In the genomic region with DNA sequence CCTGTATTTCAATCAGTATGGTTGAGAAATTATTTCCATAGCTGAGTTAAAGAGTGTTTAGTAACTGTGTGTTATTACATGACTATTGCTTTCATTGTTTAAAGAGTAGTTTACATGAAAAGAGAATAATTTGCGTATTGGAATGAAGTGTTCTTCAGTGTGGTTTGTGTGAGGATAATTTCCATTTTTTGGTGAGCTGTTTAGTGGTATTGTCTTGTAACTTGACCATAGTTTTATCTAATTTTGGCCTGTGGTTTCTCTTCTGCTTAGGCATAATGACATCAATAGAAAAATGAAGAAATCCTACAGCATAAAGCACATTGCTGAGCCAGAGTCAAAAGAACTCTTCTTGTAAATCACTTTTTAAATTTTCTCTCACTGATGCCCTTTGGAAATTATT, we compare ENCODE assay signal across 1 cellular context.
TF ChIP-seq lines count a peak whose summit lies in the region.

No MANE protein-coding gene starts in this region.

TF ChIP-seq in WTC11, 78 proteins besides CTCF, POLR2A, EP300 and RAD21 (continued from another document):
- TF ChIP-seq, protein P1, sequence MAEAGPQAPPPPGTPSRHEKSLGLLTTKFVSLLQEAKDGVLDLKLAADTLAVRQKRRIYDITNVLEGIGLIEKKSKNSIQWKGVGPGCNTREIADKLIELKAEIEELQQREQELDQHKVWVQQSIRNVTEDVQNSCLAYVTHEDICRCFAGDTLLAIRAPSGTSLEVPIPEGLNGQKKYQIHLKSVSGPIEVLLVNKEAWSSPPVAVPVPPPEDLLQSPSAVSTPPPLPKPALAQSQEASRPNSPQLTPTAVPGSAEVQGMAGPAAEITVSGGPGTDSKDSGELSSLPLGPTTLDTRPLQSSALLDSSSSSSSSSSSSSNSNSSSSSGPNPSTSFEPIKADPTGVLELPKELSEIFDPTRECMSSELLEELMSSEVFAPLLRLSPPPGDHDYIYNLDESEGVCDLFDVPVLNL (CRISPR knock-in tag; IDR thresholded peaks at IDR 0.05; ENCODE audit: borderline replicate concordance, low read depth) = no peak
- no peak for TF ChIP-seq SP1 (CRISPR knock-in tag; conservative IDR thresholded peaks at IDR 0.05)
- TF ChIP-seq, protein P2, sequence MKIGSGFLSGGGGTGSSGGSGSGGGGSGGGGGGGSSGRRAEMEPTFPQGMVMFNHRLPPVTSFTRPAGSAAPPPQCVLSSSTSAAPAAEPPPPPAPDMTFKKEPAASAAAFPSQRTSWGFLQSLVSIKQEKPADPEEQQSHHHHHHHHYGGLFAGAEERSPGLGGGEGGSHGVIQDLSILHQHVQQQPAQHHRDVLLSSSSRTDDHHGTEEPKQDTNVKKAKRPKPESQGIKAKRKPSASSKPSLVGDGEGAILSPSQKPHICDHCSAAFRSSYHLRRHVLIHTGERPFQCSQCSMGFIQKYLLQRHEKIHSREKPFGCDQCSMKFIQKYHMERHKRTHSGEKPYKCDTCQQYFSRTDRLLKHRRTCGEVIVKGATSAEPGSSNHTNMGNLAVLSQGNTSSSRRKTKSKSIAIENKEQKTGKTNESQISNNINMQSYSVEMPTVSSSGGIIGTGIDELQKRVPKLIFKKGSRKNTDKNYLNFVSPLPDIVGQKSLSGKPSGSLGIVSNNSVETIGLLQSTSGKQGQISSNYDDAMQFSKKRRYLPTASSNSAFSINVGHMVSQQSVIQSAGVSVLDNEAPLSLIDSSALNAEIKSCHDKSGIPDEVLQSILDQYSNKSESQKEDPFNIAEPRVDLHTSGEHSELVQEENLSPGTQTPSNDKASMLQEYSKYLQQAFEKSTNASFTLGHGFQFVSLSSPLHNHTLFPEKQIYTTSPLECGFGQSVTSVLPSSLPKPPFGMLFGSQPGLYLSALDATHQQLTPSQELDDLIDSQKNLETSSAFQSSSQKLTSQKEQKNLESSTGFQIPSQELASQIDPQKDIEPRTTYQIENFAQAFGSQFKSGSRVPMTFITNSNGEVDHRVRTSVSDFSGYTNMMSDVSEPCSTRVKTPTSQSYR (CRISPR knock-in tag; IDR thresholded peaks at IDR 0.05) = no peak
- TF ChIP-seq, protein P3, sequence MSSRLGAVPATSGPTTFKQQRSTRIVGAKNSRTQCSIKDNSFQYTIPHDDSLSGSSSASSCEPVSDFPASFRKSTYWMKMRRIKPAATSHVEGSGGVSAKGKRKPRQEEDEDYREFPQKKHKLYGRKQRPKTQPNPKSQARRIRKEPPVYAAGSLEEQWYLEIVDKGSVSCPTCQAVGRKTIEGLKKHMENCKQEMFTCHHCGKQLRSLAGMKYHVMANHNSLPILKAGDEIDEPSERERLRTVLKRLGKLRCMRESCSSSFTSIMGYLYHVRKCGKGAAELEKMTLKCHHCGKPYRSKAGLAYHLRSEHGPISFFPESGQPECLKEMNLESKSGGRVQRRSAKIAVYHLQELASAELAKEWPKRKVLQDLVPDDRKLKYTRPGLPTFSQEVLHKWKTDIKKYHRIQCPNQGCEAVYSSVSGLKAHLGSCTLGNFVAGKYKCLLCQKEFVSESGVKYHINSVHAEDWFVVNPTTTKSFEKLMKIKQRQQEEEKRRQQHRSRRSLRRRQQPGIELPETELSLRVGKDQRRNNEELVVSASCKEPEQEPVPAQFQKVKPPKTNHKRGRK (CRISPR knock-in tag; IDR thresholded peaks at IDR 0.05; ENCODE audit: borderline replicate concordance) = no peak
- TF ChIP-seq, protein P4, sequence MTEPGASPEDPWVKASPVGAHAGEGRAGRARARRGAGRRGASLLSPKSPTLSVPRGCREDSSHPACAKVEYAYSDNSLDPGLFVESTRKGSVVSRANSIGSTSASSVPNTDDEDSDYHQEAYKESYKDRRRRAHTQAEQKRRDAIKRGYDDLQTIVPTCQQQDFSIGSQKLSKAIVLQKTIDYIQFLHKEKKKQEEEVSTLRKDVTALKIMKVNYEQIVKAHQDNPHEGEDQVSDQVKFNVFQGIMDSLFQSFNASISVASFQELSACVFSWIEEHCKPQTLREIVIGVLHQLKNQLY (CRISPR knock-in tag; IDR thresholded peaks at IDR 0.05) = no peak
- no peak for TF ChIP-seq TP53 (CRISPR knock-in tag; IDR thresholded peaks at IDR 0.05)
- TF ChIP-seq, protein P5, sequence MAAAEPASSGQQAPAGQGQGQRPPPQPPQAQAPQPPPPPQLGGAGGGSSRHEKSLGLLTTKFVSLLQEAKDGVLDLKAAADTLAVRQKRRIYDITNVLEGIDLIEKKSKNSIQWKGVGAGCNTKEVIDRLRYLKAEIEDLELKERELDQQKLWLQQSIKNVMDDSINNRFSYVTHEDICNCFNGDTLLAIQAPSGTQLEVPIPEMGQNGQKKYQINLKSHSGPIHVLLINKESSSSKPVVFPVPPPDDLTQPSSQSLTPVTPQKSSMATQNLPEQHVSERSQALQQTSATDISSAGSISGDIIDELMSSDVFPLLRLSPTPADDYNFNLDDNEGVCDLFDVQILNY (CRISPR knock-in tag; IDR thresholded peaks at IDR 0.05) = no peak
- TF ChIP-seq, protein P6, sequence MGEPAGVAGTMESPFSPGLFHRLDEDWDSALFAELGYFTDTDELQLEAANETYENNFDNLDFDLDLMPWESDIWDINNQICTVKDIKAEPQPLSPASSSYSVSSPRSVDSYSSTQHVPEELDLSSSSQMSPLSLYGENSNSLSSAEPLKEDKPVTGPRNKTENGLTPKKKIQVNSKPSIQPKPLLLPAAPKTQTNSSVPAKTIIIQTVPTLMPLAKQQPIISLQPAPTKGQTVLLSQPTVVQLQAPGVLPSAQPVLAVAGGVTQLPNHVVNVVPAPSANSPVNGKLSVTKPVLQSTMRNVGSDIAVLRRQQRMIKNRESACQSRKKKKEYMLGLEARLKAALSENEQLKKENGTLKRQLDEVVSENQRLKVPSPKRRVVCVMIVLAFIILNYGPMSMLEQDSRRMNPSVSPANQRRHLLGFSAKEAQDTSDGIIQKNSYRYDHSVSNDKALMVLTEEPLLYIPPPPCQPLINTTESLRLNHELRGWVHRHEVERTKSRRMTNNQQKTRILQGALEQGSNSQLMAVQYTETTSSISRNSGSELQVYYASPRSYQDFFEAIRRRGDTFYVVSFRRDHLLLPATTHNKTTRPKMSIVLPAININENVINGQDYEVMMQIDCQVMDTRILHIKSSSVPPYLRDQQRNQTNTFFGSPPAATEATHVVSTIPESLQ (CRISPR knock-in tag; IDR thresholded peaks at IDR 0.05) = no peak
- TF ChIP-seq, protein P7, sequence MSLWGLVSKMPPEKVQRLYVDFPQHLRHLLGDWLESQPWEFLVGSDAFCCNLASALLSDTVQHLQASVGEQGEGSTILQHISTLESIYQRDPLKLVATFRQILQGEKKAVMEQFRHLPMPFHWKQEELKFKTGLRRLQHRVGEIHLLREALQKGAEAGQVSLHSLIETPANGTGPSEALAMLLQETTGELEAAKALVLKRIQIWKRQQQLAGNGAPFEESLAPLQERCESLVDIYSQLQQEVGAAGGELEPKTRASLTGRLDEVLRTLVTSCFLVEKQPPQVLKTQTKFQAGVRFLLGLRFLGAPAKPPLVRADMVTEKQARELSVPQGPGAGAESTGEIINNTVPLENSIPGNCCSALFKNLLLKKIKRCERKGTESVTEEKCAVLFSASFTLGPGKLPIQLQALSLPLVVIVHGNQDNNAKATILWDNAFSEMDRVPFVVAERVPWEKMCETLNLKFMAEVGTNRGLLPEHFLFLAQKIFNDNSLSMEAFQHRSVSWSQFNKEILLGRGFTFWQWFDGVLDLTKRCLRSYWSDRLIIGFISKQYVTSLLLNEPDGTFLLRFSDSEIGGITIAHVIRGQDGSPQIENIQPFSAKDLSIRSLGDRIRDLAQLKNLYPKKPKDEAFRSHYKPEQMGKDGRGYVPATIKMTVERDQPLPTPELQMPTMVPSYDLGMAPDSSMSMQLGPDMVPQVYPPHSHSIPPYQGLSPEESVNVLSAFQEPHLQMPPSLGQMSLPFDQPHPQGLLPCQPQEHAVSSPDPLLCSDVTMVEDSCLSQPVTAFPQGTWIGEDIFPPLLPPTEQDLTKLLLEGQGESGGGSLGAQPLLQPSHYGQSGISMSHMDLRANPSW (CRISPR knock-in tag; conservative IDR thresholded peaks at IDR 0.05; ENCODE audit: low read depth) = no peak
- TF ChIP-seq FOXJ3 (CRISPR knock-in tag; IDR thresholded peaks at IDR 0.05; ENCODE audit: borderline replicate concordance) = no peak
- no peak for TF ChIP-seq SOX15 (CRISPR knock-in tag; IDR thresholded peaks at IDR 0.05)
